Comparison of ENCODE assay signal across 9 cellular contexts in the genomic region with DNA sequence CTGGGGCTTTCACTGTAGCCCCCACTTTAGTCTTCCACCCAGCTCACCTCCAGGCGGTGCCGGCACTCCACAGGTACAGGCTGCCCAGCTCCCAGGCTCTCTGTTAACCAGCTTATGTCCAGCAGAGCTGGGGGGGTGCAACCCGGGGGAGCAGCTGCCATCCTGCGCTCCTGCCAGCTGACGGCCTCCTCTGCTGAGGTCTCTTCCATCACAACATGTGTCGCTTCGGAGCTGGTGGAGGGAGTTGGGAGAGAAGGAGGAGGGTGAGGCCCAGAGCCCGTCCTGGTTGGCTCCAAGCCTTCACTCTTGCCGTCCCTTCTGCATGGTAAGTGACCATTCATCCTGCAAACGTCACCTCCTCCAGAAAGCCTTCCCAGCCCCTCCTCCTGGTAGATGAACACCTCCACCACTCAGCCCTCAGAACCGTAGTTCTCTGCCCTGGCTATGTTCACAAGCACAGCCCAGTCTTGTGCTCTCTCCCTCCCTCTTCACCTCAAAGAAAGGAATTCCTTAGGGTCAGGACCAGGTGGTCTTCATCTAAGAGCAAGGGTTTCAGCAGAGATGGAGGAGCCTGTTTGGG. TPM values are rescaled to one million over a fixed set of nuclear protein-coding genes. Genes with fewer than 3 reads are reported as not detected.
DNase-seq lines count a peak whose midpoint lies in the region; ATAC-seq and TF ChIP-seq lines count a peak whose summit lies in the region.
"Had no signal": no experiment of that assay in that cellular context is flagged by ENCODE, and none has a peak within 500 bp of the region (broad histone marks: within the 10 kb centered on the region; RNA-seq: fewer than 3 reads in every experiment).

No MANE protein-coding gene starts in this region.

- peak overlapping the region; percentile 87 for H3K9ac ChIP-seq in OCI-LY1 (ENCODE audit: low read length)

- ATAC-seq in GM18517 (IDR thresholded peaks at IDR 0.05; ENCODE audit: unreplicated experiment), result no peak
- no peak for ATAC-seq in HG02973 (IDR thresholded peaks at IDR 0.05; ENCODE audit: unreplicated experiment)

- H3K36me3 ChIP-seq in GM06990 (ENCODE audit: control insufficient read depth, insufficient read depth, low read length), result peaks cover 34% of the 10 kb centered on the region
- H3K36me3 ChIP-seq in OCI-LY1 (ENCODE audit: insufficient read depth, low read length), result peaks cover 59% of the 10 kb centered on the region

- no peaks in the 10 kb centered on the region for H3K9me3 Mint-ChIP-seq in progenitor cell of endocrine pancreas (ENCODE audit: low read depth)

- no peak for DNase-seq in GM06990 (ENCODE audit: extremely low read depth, insufficient read length)
- no peak for DNase-seq in epithelial cell of proximal tubule (ENCODE audit: low read depth)
- no peak for DNase-seq in progenitor cell of endocrine pancreas (ENCODE audit: low spot score, unreplicated experiment)
- DNase-seq in NCI-H187 (lab: John Stamatoyannopoulos, UW), result no peak
- DNase-seq in NCI-H748 (lab: John Stamatoyannopoulos, UW; ENCODE audit: unreplicated experiment), result no peak
- DNase-seq: NCI-H446 treated with DMSO at 0.1 percent for 48 hours had no signal

- H3K27ac ChIP-seq in OCI-LY1 (ENCODE audit: low read depth, low read length, poor library complexity, severe bottlenecking), result peak overlapping the region; percentile 76

- peaks cover 17% of the 10 kb centered on the region for H3K27me3 Mint-ChIP-seq in progenitor cell of endocrine pancreas

- H3F3A ChIP-seq in OCI-LY1 (ENCODE audit: insufficient read depth, low read length), result peaks cover 17% of the 10 kb centered on the region

- H3K4me3 ChIP-seq in GM06990 (replicated peaks; ENCODE audit: low read depth, low read length), result peak overlapping the region; percentile 94
- H3K4me3 ChIP-seq in OCI-LY1 (ENCODE audit: low read depth, low read length, poor library complexity, severe bottlenecking), result peak overlapping the region; percentile 83
- peak overlapping the region; percentile 77 for H3K4me3 ChIP-seq in epithelial cell of proximal tubule (ENCODE audit: low read depth, low read length)

- peaks cover 59% of the 10 kb centered on the region for H3K4me1 ChIP-seq in OCI-LY1 (ENCODE audit: insufficient read depth, low read length, severe bottlenecking)

- no peaks in the 10 kb centered on the region for H3K79me2 ChIP-seq in OCI-LY1 (ENCODE audit: insufficient read depth, low read length)

- H3K4me1 Mint-ChIP-seq in progenitor cell of endocrine pancreas (ENCODE audit: low read depth), result peaks cover 9% of the 10 kb centered on the region

- H4K20me1 ChIP-seq in OCI-LY1 (ENCODE audit: insufficient read depth, low read length), result no peaks in the 10 kb centered on the region

- H3K27me3 ChIP-seq in GM06990 (replicated peaks; ENCODE audit: control insufficient read depth, insufficient read depth, low read length), result no peaks in the 10 kb centered on the region
- H3K27me3 ChIP-seq in OCI-LY1 (ENCODE audit: insufficient read depth, low read length), result no peaks in the 10 kb centered on the region

- H3K4me2 ChIP-seq in OCI-LY1 (ENCODE audit: low read length), result peak overlapping the region; percentile 92

- TF ChIP-seq CTCF in GM06990 (IDR thresholded peaks at IDR 0.05; ENCODE audit: insufficient read depth, low read length, poor library complexity, severe bottlenecking) (no peak), OCI-LY1 (IDR thresholded peaks at IDR 0.05; ENCODE audit: low read length) (no peak), epithelial cell of proximal tubule (conservative IDR thresholded peaks at IDR 0.05; ENCODE audit: low read depth, low read length) (no peak), progenitor cell of endocrine pancreas (IDR thresholded peaks at IDR 0.05; ENCODE audit: unreplicated experiment) (no peak)

- H3K27ac Mint-ChIP-seq in progenitor cell of endocrine pancreas, result no peak overlapping the region

- H3K9me2 ChIP-seq in OCI-LY1 (ENCODE audit: low read depth, low read length), result no peaks in the 10 kb centered on the region

- no peaks in the 10 kb centered on the region for H3K9me3 ChIP-seq in OCI-LY1 (ENCODE audit: low read length)

- peak overlapping the region; percentile 82 for H3K4me3 Mint-ChIP-seq in progenitor cell of endocrine pancreas (ENCODE audit: low read depth)

- H2AFZ ChIP-seq in OCI-LY1 (ENCODE audit: low read length), result no peak overlapping the region

- peaks cover 7% of the 10 kb centered on the region for H3K36me3 Mint-ChIP-seq in progenitor cell of endocrine pancreas (ENCODE audit: insufficient read depth)

RNA-seq across cellular contexts. Expression of a gene that starts 1.6 kb away (rescaled TPM):
- total RNA-seq in epithelial cell of proximal tubule (8.0 and 19.1 TPM in 2 replicates), progenitor cell of endocrine pancreas (33.3 and 33.8 TPM in 2 replicates)

RNA-seq across cellular contexts. Expression of a gene that starts 15.4 kb away (rescaled TPM):
- total RNA-seq in epithelial cell of proximal tubule (not detected in 2 replicates), progenitor cell of endocrine pancreas (1.8 and 2.5 TPM in 2 replicates)

RNA-seq across cellular contexts. Expression of a gene that starts 23.4 kb away (rescaled TPM):
- total RNA-seq in epithelial cell of proximal tubule (37.3 and 78.4 TPM in 2 replicates), progenitor cell of endocrine pancreas (52.2 and 57.5 TPM in 2 replicates)

RNA-seq across cellular contexts. Expression of a gene that starts 36.3 kb away (rescaled TPM):
- total RNA-seq in epithelial cell of proximal tubule (97.7 and 151 TPM in 2 replicates), progenitor cell of endocrine pancreas (68.0 and 68.3 TPM in 2 replicates)

RNA-seq across cellular contexts. Expression of a gene that starts 42.6 kb away (rescaled TPM):
- total RNA-seq in epithelial cell of proximal tubule, result 92.7 and 160 TPM in 2 replicates
- total RNA-seq in progenitor cell of endocrine pancreas, result 95.4 and 104 TPM in 2 replicates
